8 cellular contexts compared by ENCODE assay signal in genomic region chr4:71231073-71231752, GRCh38.
A peak's percentile ranks its signal among the peaks of the same experiment; 100 is the strongest.
DNase-seq lines count a peak whose midpoint lies in the region; ATAC-seq and TF ChIP-seq lines count a peak whose summit lies in the region.

No MANE protein-coding gene starts in this region.

- H3K56ac ChIP-seq in IMR-90 (ENCODE audit: extremely low read depth, insufficient read depth, low read length): peak overlapping the region; percentile 54; the same call in 1 of the 2 replicates

- H3K27ac Mint-ChIP-seq in activated naive CD4-positive, alpha-beta T cell treated with anti-CD3 and anti-CD28 coated beads for 36 hours: no peak overlapping the region

- no peaks in the 10 kb centered on the region for H3K4me1 Mint-ChIP-seq in activated naive CD4-positive, alpha-beta T cell treated with anti-CD3 and anti-CD28 coated beads for 36 hours (ENCODE audit: low read depth)

- H2BK15ac ChIP-seq in IMR-90 (ENCODE audit: low read depth, low read length): peak overlapping the region; percentile 48; the same call in 2 of the 3 replicates

- TF ChIP-seq POLR2A in IMR-90 (IDR thresholded peaks at IDR 0.05; ENCODE audit: low read depth, low read length): no peak

- H4K20me1 ChIP-seq in IMR-90 (ENCODE audit: insufficient read depth, low read length): peaks cover 20% of the 10 kb centered on the region; the same call in 1 of the 2 replicates
- H4K20me1 ChIP-seq in smooth muscle cell (ENCODE audit: low read depth): no peaks in the 10 kb centered on the region

- CTCF ChIA-PET in IMR-90 (lab: Yijun Ruan, JAX): interaction anchor here (0.5 to 2.1 kb wide), 5 partner anchors 20 to 322 kb away, joined by 3 to 10 read pairs (median 4); no protein-coding TSS in a partner anchor
- CTCF ChIA-PET in activated naive CD4-positive, alpha-beta T cell treated with anti-CD3 and anti-CD28 coated beads for 36 hours (lab: Charles Lee): no interaction called here

- POLR2A ChIA-PET in IMR-90 (lab: Charles Lee; ENCODE audit: unreplicated experiment): interaction anchor here (0.5 kb wide), 1 partner anchor 1811 kb away, joined by 3 read pairs; no protein-coding TSS in a partner anchor

- peak overlapping the region; percentile 29; the same call in 1 of the 2 replicates for H3K27ac ChIP-seq in IMR-90 (ENCODE audit: insufficient read depth, low read length)
- H3K27ac ChIP-seq in brain microvascular endothelial cell: no peak overlapping the region
- no peak overlapping the region for H3K27ac ChIP-seq in smooth muscle cell (ENCODE audit: low read depth)

- peak overlapping the region; percentile 69 for H2AFZ ChIP-seq in IMR-90 (replicated peaks; ENCODE audit: low read length, poor library complexity)
- H2AFZ ChIP-seq in smooth muscle cell (ENCODE audit: low read depth): no peak overlapping the region

- H3K9ac ChIP-seq in IMR-90 (ENCODE audit: low read depth, low read length): peak overlapping the region; percentile 11; the same call in 1 of the 2 replicates
- no peak overlapping the region for H3K9ac ChIP-seq in smooth muscle cell (ENCODE audit: low read depth)

- H3K36me3 ChIP-seq in IMR-90 (ENCODE audit: control insufficient read depth, insufficient read depth, low read length) (peaks cover 2% of the 10 kb centered on the region), brain microvascular endothelial cell (replicated peaks) (no peaks in the 10 kb centered on the region), smooth muscle cell (ENCODE audit: low read depth) (no peaks in the 10 kb centered on the region)

- peak overlapping the region; percentile 19 for H3K18ac ChIP-seq in IMR-90 (ENCODE audit: low read depth, low read length)

- H3K4me3 ChIP-seq in IMR-90 (ENCODE audit: insufficient read depth, low read depth, low read length): no peak overlapping the region
- H3K4me3 ChIP-seq in brain microvascular endothelial cell (ENCODE audit: low read depth, low read length): no peak overlapping the region
- no peak overlapping the region for H3K4me3 ChIP-seq in smooth muscle cell

- H3K27me3 Mint-ChIP-seq in activated naive CD4-positive, alpha-beta T cell treated with anti-CD3 and anti-CD28 coated beads for 36 hours (ENCODE audit: low read depth): peaks cover 7% of the 10 kb centered on the region

- peak overlapping the region; percentile 58; the same call in 1 of the 2 replicates for H2BK20ac ChIP-seq in IMR-90 (ENCODE audit: low read depth, low read length)

- H3K4me2 ChIP-seq in IMR-90 (ENCODE audit: low read depth, low read length): peak overlapping the region; percentile 62
- peak overlapping the region; percentile 82 for H3K4me2 ChIP-seq in smooth muscle cell

- DNase-seq in IMR-90 (peak; percentile 59), brain microvascular endothelial cell (peak; percentile 33), left colon (peak; percentile 84 to 85), smooth muscle cell (lab: John Stamatoyannopoulos, UW; ENCODE audit: unreplicated experiment) (no peak), putamen (ENCODE audit: low spot score) (no peak), COLO829 (ENCODE audit: low spot score) (no peak)
- no peak for DNase-seq in activated naive CD4-positive, alpha-beta T cell treated with anti-CD3 and anti-CD28 coated beads for 36 hours

- peak overlapping the region; percentile 35 for H3K4ac ChIP-seq in IMR-90 (ENCODE audit: low read depth, low read length)

- H3K79me2 ChIP-seq in smooth muscle cell (ENCODE audit: low read depth): no peaks in the 10 kb centered on the region

- peaks cover 21% of the 10 kb centered on the region for H3K9me1 ChIP-seq in IMR-90 (ENCODE audit: insufficient read depth, low read length)

- in situ Hi-C loops in IMR-90 (cut with MboI; ENCODE audit: low sequenced_read_pairs) (no loop called here), brain microvascular endothelial cell (cut with HindIII; ENCODE audit: low pct_ligation_motif_present, low sequenced_read_pairs) (loop anchor here (25.0 kb wide), 1 partner anchor 94 kb away; no protein-coding TSS in a partner anchor)

- peaks cover 24% of the 10 kb centered on the region for H3K4me1 ChIP-seq in IMR-90 (ENCODE audit: control insufficient read depth, insufficient read depth, low read length)
- H3K4me1 ChIP-seq in smooth muscle cell (ENCODE audit: low read depth): peaks cover 22% of the 10 kb centered on the region

- TF ChIP-seq CTCF in IMR-90 (conservative IDR thresholded peaks at IDR 0.05; ENCODE audit: low read depth, low read length) (no peak), brain microvascular endothelial cell (IDR thresholded peaks at IDR 0.05; ENCODE audit: low read depth, low read length, missing control alignments) (no peak), smooth muscle cell (IDR thresholded peaks at IDR 0.05; ENCODE audit: borderline replicate concordance, insufficient read depth, poor library complexity, severe bottlenecking) (no peak)

- no peak for TF ChIP-seq RAD21 in IMR-90 (IDR thresholded peaks at IDR 0.05; ENCODE audit: low read length)

- peaks cover 30 to 84% of the 10 kb centered on the region in 2 experiments for H3K79me1 ChIP-seq in IMR-90 (ENCODE audit: low read depth in 1 of 2, low read length in 2 of 2)

- H3K9me3 ChIP-seq in IMR-90 (ENCODE audit: control insufficient read depth, insufficient read depth, low read length) (no peaks in the 10 kb centered on the region), smooth muscle cell (replicated peaks; ENCODE audit: low read depth) (no peaks in the 10 kb centered on the region)

- H4K91ac ChIP-seq in IMR-90 (ENCODE audit: insufficient read depth, low read depth, low read length): peak overlapping the region; percentile 49

- H3K27me3 ChIP-seq in IMR-90 (ENCODE audit: control insufficient read depth, insufficient read depth, low read length) (no peaks in the 10 kb centered on the region), brain microvascular endothelial cell (replicated peaks) (no peaks in the 10 kb centered on the region), smooth muscle cell (ENCODE audit: low read depth) (no peaks in the 10 kb centered on the region)

- H2AK5ac ChIP-seq in IMR-90 (ENCODE audit: low read depth, low read length): peak overlapping the region; percentile 35

- peaks cover 4% of the 10 kb centered on the region for H3F3A ChIP-seq in smooth muscle cell (ENCODE audit: low read depth)

- H4K5ac ChIP-seq in IMR-90 (ENCODE audit: low read depth, low read length): no peak overlapping the region

- no CpG with 5 or more reads among the region's 13 CpGs for WGBS in IMR-90 (ENCODE audit: extremely low coverage in 2 of 2, insufficient read length in 1 of 2), 2 experiments
- 61% methylated on average over 13 of the region's 13 CpGs for WGBS in smooth muscle cell (ENCODE audit: low lambda C conversion rate)

- no peaks in the 10 kb centered on the region for H3K36me3 Mint-ChIP-seq in activated naive CD4-positive, alpha-beta T cell treated with anti-CD3 and anti-CD28 coated beads for 36 hours (ENCODE audit: low read depth)

- peak overlapping the region; percentile 4; the same call in 1 of the 2 replicates for H3K14ac ChIP-seq in IMR-90 (replicated peaks; ENCODE audit: low read depth, low read length)

- no peaks in the 10 kb centered on the region for H3K9me3 Mint-ChIP-seq in activated naive CD4-positive, alpha-beta T cell treated with anti-CD3 and anti-CD28 coated beads for 36 hours

- ATAC-seq in IMR-90 (ENCODE audit: low read depth): peak; percentile 50
- ATAC-seq in left colon: peak; percentile 78
- ATAC-seq in HG03378 (IDR thresholded peaks at IDR 0.05; ENCODE audit: unreplicated experiment): no peak

- no TSS peak for BruUV-seq in IMR-90 (replicated peaks; lab: Mats Ljungman, UMichigan)

- peak overlapping the region; percentile 44 for H3K23ac ChIP-seq in IMR-90 (ENCODE audit: low read depth, low read length)

- H2BK120ac ChIP-seq in IMR-90 (ENCODE audit: low read depth, low read length): peak overlapping the region; percentile 45

- H4K8ac ChIP-seq in IMR-90 (ENCODE audit: low read depth in 2 of 2, low read length in 2 of 2): peak overlapping the region; percentile 13 to 32; a peak in 3 of 4 replicates

- intact Hi-C loops in IMR-90 (cut with micrococcal nuclease): loop anchor here (2.0 to 5.0 kb wide), 3 partner anchors 42 to 320 kb away; no protein-coding TSS in a partner anchor
- intact Hi-C loops in left colon (cut with DNase I, micrococcal nuclease): no loop called here
- intact Hi-C loops in activated naive CD4-positive, alpha-beta T cell treated with anti-CD3 and anti-CD28 coated beads for 36 hours (cut with micrococcal nuclease): no loop called here

- peak overlapping the region; percentile 36 for H2BK5ac ChIP-seq in IMR-90 (ENCODE audit: low read depth, low read length, poor library complexity, severe bottlenecking)

- H2AK9ac ChIP-seq in IMR-90 (replicated peaks; ENCODE audit: low read depth, low read length, poor library complexity): peak overlapping the region; percentile 26

- dilution Hi-C loops in IMR-90 (cut with HindIII; ENCODE audit: low sequenced_read_pairs, unreplicated experiment): no loop called here

- H3K4me3 Mint-ChIP-seq in activated naive CD4-positive, alpha-beta T cell treated with anti-CD3 and anti-CD28 coated beads for 36 hours: no peak overlapping the region

TF ChIP-seq in IMR-90, 13 proteins besides CTCF, POLR2A, EP300 and RAD21:
- no peak for TF ChIP-seq SMC3 (IDR thresholded peaks at IDR 0.05; ENCODE audit: low read depth, low read length)
- peak; percentile 19; the same call in 1 of the 2 replicates for TF ChIP-seq MXI1 (IDR thresholded peaks at IDR 0.05; ENCODE audit: borderline replicate concordance, low read depth, low read length)
- TF ChIP-seq RFX5 (IDR thresholded peaks at IDR 0.05; ENCODE audit: low read depth, low read length): no peak
- TF ChIP-seq MAZ (IDR thresholded peaks at IDR 0.05; ENCODE audit: borderline replicate concordance, low read depth, low read length): no peak

Comparison
In these comparisons a context has a peak if more than half of its experiments do, and no peak if none do; other contexts are left out.
1. DNase-seq: peak in IMR-90 (single experiment), brain microvascular endothelial cell (single experiment) and left colon (2 of 2); none in smooth muscle cell (single experiment), putamen (single experiment), COLO829 (single experiment) and activated naive CD4-positive, alpha-beta T cell treated with anti-CD3 and anti-CD28 coated beads for 36 hours (single experiment).